9 cellular contexts compared by ENCODE assay signal in the genomic region with DNA sequence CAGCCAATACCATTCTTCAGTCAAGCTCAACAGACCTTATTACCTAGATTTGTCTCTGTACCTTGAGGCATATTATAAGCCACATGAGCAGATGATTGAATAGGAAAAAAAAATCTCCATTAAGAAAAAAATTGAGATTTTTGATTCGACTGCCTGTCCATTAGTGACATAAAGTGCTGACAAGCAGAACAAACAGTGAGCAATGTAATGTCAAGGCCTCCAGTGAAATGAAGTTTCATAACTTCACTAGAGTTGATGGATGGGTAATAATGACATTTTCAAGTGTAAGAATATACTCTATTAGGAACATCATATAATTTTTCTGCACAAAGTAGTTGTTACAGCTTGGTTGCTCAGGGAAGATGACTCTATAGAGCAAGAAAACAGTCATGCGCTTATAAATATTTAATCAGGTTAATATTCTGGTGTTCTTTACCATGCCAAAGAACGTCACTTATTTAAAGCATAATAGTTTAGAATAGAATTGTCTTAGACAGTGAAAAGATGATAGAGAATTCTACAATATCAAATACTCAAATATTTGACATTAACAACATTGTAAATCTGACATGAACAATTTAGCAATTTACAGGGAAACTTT.
"Had no signal": no experiment of that assay in that cellular context is flagged by ENCODE, and none has a peak within 500 bp of the region (broad histone marks: within the 10 kb centered on the region; RNA-seq: fewer than 3 reads in every experiment).

No MANE protein-coding gene starts in this region.

- H3K27ac ChIP-seq: GM23248 had no signal

- DNase-seq: GM23248, GOT3, H7, H9, HCEC 1CT, HFFc6 had no signal

- H3K4me1 ChIP-seq: HAP-1 had no signal

- H3K9me3 ChIP-seq: HAP-1 had no signal

- ATAC-seq: GM23338, HCT116 had no signal

- H3K36me3 ChIP-seq: HAP-1 had no signal

- H3K4me2 ChIP-seq: GM23338 had no signal

- H3K4me3 ChIP-seq: GM23248, GM23338, HAP-1 had no signal

- H2AFZ ChIP-seq: GM23248, GM23338 had no signal

- H3K9ac ChIP-seq: GM23248 had no signal
